ENCODE assay signal across 2 cellular contexts in the genomic region with DNA sequence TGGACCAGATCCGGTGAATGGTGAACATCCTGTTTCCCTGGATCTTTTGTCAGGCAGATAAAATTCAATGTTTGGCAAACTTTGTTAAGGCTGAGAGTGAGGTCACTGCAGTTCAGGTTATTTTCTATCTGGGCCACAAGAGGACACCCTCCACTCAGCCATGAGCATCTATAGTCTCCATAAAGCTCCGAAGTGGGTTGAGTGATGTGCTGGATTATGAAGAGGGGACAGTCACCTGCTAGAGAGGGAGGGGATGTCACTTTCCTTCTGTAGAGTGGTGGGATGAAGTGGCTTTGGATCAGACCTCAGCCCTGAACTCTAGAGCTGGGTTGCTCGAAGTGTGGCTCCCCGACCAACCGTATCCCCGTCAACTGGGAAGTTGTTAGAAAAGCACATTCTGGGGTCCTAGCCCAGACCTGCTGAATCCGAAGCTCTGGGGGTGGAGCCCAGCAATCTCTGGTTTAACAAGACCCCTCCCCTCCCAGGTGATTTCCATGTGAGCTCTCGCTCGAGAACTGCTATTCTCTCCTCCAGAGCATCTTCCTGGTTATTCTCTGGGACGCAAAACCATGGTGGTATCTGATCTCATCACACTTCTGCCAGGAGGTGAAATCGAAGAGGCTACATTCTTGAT.
TF ChIP-seq lines count a peak whose summit lies in the region.

No MANE protein-coding gene starts in this region.

TF ChIP-seq in endothelial cell of umbilical vein, 7 proteins besides CTCF, POLR2A, EP300 and RAD21 (continued from another document):
- no peak for TF ChIP-seq GATA2 (IDR thresholded peaks at IDR 0.05; ENCODE audit: insufficient read depth, insufficient read length, low read depth, low read length)
- TF ChIP-seq EZH2 (IDR thresholded peaks at IDR 0.05; ENCODE audit: borderline replicate concordance, low read depth, low read length, severe bottlenecking), result no peak
- TF ChIP-seq MYC (IDR thresholded peaks at IDR 0.05; ENCODE audit: low read depth, low read length), result no peak
- no peak for TF ChIP-seq FOS (IDR thresholded peaks at IDR 0.05; ENCODE audit: borderline replicate concordance, insufficient read depth, low read length)
- TF ChIP-seq JUN (IDR thresholded peaks at IDR 0.05; ENCODE audit: borderline replicate concordance, insufficient read depth, insufficient read length, low read depth), result no peak
- TF ChIP-seq, protein P1, sequence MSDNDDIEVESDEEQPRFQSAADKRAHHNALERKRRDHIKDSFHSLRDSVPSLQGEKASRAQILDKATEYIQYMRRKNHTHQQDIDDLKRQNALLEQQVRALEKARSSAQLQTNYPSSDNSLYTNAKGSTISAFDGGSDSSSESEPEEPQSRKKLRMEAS (IDR thresholded peaks at IDR 0.05; ENCODE audit: insufficient read depth, insufficient read length), result no peak

TF ChIP-seq in neural cell, 6 proteins besides CTCF, POLR2A, EP300 and RAD21 (continued from another document):
- TF ChIP-seq POLR2AphosphoS5 (IDR thresholded peaks at IDR 0.05), result no peak
